1 cellular context compared by ENCODE assay signal in genomic region chr17:8941520-8941919, GRCh38.
TF ChIP-seq lines count a peak whose summit lies in the region.

No MANE protein-coding gene starts in this region.

TF ChIP-seq in GM12878, 131 proteins besides CTCF, POLR2A, EP300 and RAD21 (continued from another document and continues in another):
- TF ChIP-seq PBX3 (IDR thresholded peaks at IDR 0.05; ENCODE audit: insufficient replicate concordance, low read depth, low read length) (peak; percentile 26), KDM1A (IDR thresholded peaks at IDR 0.05; ENCODE audit: borderline replicate concordance) (no peak), SMC3 (IDR thresholded peaks at IDR 0.05; ENCODE audit: borderline replicate concordance, low read length) (no peak; the same call in 1 of the 2 replicates), EED (IDR thresholded peaks at IDR 0.05; ENCODE audit: low read depth) (peak; percentile 95), HDGF (IDR thresholded peaks at IDR 0.05) (no peak), RB1 (IDR thresholded peaks at IDR 0.05; ENCODE audit: borderline replicate concordance) (0 out of 2 replicates have a peak, but pooled peaks have one; percentile 39), MTA3 (IDR thresholded peaks at IDR 0.05; ENCODE audit: borderline replicate concordance, low read length) (no peak; the same call in 1 of the 2 replicates), PRDM15 (CRISPR knock-in tag; IDR thresholded peaks at IDR 0.05) (no peak), ZNF592 (IDR thresholded peaks at IDR 0.05) (0 out of 2 replicates have a peak, but pooled peaks have one; percentile 20), BCL11A (IDR thresholded peaks at IDR 0.05; ENCODE audit: low read depth, low read length) (peak; percentile 38; the same call in 1 of the 2 replicates), YBX1 (IDR thresholded peaks at IDR 0.05) (no peak), CBX3 (IDR thresholded peaks at IDR 0.05; ENCODE audit: borderline replicate concordance, low read depth) (no peak), ZNF687 (IDR thresholded peaks at IDR 0.05) (peak; percentile 97), NKRF (conservative IDR thresholded peaks at IDR 0.05) (0 out of 2 replicates have a peak, but pooled peaks have one; percentile 57), TBL1XR1 (IDR thresholded peaks at IDR 0.05; ENCODE audit: low read depth, low read length) (peak; percentile 81; the same call in 1 of the 2 replicates), ZNF274 (IDR thresholded peaks at IDR 0.05; ENCODE audit: insufficient read depth, insufficient read length) (no peak), SUPT20H (IDR thresholded peaks at IDR 0.05; ENCODE audit: borderline replicate concordance, control insufficient read depth, low read depth, low read length) (no peak), JUND (IDR thresholded peaks at IDR 0.05; ENCODE audit: low read depth, low read length) (no peak), TCF12 (IDR thresholded peaks at IDR 0.05; ENCODE audit: low read depth, low read length) (peak; percentile 83), NR2C2 (IDR thresholded peaks at IDR 0.05; ENCODE audit: borderline replicate concordance, control insufficient read depth, insufficient read length, low read depth) (no peak), FOS (IDR thresholded peaks at IDR 0.05; ENCODE audit: borderline replicate concordance, extremely low read depth, insufficient read length) (no peak), STAT1 (conservative IDR thresholded peaks at IDR 0.05) (no peak), YY1 (IDR thresholded peaks at IDR 0.05; ENCODE audit: low read depth, low read length) (no peak), TCF3 (IDR thresholded peaks at IDR 0.05; ENCODE audit: borderline replicate concordance, insufficient read depth, low read depth, low read length) (peak; percentile 84), USF1 (IDR thresholded peaks at IDR 0.05; ENCODE audit: borderline replicate concordance, extremely low read length, insufficient read depth, low read depth, low read length) (no peak), ZBTB33 (IDR thresholded peaks at IDR 0.05) (no peak), SP1 (IDR thresholded peaks at IDR 0.05; ENCODE audit: low read depth, low read length) (peak; percentile 44), ZNF622 (IDR thresholded peaks at IDR 0.05) (no peak), SMAD5 (IDR thresholded peaks at IDR 0.05; ENCODE audit: low read depth) (no peak), ZNF384 (IDR thresholded peaks at IDR 0.05; ENCODE audit: borderline replicate concordance, low read depth, low read length) (no peak), MLLT1 (IDR thresholded peaks at IDR 0.05) (no peak), NBN (IDR thresholded peaks at IDR 0.05) (0 out of 2 replicates have a peak, but pooled peaks have one; percentile 52), KAT2A (conservative IDR thresholded peaks at IDR 0.05; ENCODE audit: control insufficient read depth, low read depth, low read length) (no peak), EGR1 (IDR thresholded peaks at IDR 0.05; ENCODE audit: borderline replicate concordance in 1 of 2, low read depth in 2 of 2, low read length in 2 of 2) (peak in 1 of 2 experiments; percentile 49; a peak in 1 of 3 replicates), LARP7 (IDR thresholded peaks at IDR 0.05) (peak; percentile 64; the same call in 1 of the 2 replicates), PAX5 (IDR thresholded peaks at IDR 0.05; ENCODE audit: borderline replicate concordance, low read depth, low read length) (peak; percentile 81; the same call in 1 of the 2 replicates)
